In the genomic region with DNA sequence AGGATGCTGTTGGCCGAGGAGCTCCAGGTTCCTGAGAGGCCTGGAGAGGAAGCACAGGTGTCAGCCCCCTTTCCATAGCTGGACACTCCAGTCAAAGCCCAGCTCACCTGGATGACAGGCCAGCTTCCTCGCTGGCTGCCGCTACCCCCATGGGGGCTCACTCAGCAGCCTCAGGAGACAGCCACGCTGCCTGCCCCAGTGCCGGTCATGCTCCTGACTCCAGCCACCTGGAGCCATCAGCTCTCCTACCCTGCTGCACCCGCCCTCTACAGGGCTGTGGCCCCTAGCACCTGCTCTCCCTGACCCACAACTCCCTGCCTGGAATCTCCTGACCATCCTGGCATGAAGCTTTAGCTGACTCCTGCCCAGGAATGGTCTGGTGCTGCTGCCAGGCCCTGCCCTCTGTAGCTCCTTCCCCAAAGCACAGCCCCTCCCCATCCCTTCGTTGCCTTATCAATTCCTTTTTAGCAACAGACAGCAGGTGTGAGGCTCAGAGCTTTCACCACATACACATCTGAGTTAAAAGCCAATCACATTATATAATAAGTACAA, we compare ENCODE assay signal across 1 cellular context.
TF ChIP-seq lines count a peak whose summit lies in the region.

No MANE protein-coding gene starts in this region.

TF ChIP-seq in HepG2, 621 proteins besides CTCF, POLR2A, EP300 and RAD21 (continued from another document):
- no peak for TF ChIP-seq SPEN (CRISPR knock-in tag; IDR thresholded peaks at IDR 0.05; ENCODE audit: low read depth)
